ENCODE assay signal across 1 cellular context in genomic region chr2:48694143-48694542, GRCh38.
TF ChIP-seq lines count a peak whose summit lies in the region.

No MANE protein-coding gene starts in this region.

TF ChIP-seq in WTC11, 78 proteins besides CTCF, POLR2A, EP300 and RAD21 (continued from another document):
- TF ChIP-seq, protein P1, sequence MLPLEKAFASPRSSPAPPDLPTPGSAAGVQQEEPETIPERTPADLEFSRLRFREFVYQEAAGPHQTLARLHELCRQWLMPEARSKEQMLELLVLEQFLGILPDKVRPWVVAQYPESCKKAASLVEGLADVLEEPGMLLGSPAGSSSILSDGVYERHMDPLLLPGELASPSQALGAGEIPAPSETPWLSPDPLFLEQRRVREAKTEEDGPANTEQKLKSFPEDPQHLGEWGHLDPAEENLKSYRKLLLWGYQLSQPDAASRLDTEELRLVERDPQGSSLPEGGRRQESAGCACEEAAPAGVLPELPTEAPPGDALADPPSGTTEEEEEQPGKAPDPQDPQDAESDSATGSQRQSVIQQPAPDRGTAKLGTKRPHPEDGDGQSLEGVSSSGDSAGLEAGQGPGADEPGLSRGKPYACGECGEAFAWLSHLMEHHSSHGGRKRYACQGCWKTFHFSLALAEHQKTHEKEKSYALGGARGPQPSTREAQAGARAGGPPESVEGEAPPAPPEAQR (CRISPR knock-in tag; IDR thresholded peaks at IDR 0.05) = no peak
- TF ChIP-seq IRF2 (CRISPR knock-in tag; IDR thresholded peaks at IDR 0.05; ENCODE audit: borderline replicate concordance, low read depth) (no peak), ETV6 (CRISPR knock-in tag; IDR thresholded peaks at IDR 0.05) (no peak)
- TF ChIP-seq, protein P2, sequence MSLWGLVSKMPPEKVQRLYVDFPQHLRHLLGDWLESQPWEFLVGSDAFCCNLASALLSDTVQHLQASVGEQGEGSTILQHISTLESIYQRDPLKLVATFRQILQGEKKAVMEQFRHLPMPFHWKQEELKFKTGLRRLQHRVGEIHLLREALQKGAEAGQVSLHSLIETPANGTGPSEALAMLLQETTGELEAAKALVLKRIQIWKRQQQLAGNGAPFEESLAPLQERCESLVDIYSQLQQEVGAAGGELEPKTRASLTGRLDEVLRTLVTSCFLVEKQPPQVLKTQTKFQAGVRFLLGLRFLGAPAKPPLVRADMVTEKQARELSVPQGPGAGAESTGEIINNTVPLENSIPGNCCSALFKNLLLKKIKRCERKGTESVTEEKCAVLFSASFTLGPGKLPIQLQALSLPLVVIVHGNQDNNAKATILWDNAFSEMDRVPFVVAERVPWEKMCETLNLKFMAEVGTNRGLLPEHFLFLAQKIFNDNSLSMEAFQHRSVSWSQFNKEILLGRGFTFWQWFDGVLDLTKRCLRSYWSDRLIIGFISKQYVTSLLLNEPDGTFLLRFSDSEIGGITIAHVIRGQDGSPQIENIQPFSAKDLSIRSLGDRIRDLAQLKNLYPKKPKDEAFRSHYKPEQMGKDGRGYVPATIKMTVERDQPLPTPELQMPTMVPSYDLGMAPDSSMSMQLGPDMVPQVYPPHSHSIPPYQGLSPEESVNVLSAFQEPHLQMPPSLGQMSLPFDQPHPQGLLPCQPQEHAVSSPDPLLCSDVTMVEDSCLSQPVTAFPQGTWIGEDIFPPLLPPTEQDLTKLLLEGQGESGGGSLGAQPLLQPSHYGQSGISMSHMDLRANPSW (CRISPR knock-in tag; conservative IDR thresholded peaks at IDR 0.05; ENCODE audit: low read depth) = no peak
